12 cellular contexts compared by ENCODE assay signal in genomic region chr19:17447704-17448189, GRCh38. TPM values are rescaled to one million over a fixed set of nuclear protein-coding genes. Genes with fewer than 3 reads are reported as not detected.
DNase-seq lines count a peak whose midpoint lies in the region; ATAC-seq and TF ChIP-seq lines count a peak whose summit lies in the region.
"Had no signal": no experiment of that assay in that cellular context is flagged by ENCODE, and none has a peak within 500 bp of the region (broad histone marks: within the 10 kb centered on the region; RNA-seq: fewer than 3 reads in every experiment).

No MANE protein-coding gene starts in this region.

- H3K36me3 ChIP-seq in iPS-20b (ENCODE audit: insufficient read depth, low read depth, low read length) (no peaks in the 10 kb centered on the region), stomach (no peaks in the 10 kb centered on the region)

- ATAC-seq in activated T-cell treated with anti-CD3 and anti-CD28 coated beads, Interleukin-2, amount 50 U/mL, for 72 hours (replicated peaks in 1 of 2) = no peak
- ATAC-seq in WTC11 = no peak
- ATAC-seq in GM18505 (IDR thresholded peaks at IDR 0.05; ENCODE audit: unreplicated experiment) = no peak
- ATAC-seq in HG02840 (IDR thresholded peaks at IDR 0.05; ENCODE audit: low FRiP score, unreplicated experiment) = no peak
- no peak for ATAC-seq in HG02610 (IDR thresholded peaks at IDR 0.05; ENCODE audit: unreplicated experiment)

- intact Hi-C loops in stomach (cut with DNase I; ENCODE audit: low total_unique reads) = no loop called here

- TF ChIP-seq EP300 in stomach (IDR thresholded peaks at IDR 0.05) = no peak

- H3K9me3 Mint-ChIP-seq in activated T-cell treated with anti-CD3 and anti-CD28 coated beads, Interleukin-2, amount 50 U/mL, for 72 hours = peaks cover 0 to 3% of the 10 kb centered on the region in 2 donors
- peaks cover 3% of the 10 kb centered on the region for H3K9me3 Mint-ChIP-seq in WTC11

- no peak overlapping the region for H3K27ac ChIP-seq in iPS-20b (ENCODE audit: low read length)
- H3K27ac ChIP-seq in stomach = peak overlapping the region in 1 of 5 donors; percentile 42

- DNase-seq in activated T-cell treated with anti-CD3 and anti-CD28 coated beads, Interleukin-2, amount 50 U/mL, for 72 hours = no peak
- no peak for DNase-seq in activated T-cell treated with anti-CD3 and anti-CD28 coated beads, Interleukin-2, amount 50 U/mL, for 1 hour
- DNase-seq in WTC11 (ENCODE audit: low spot score) (no peak), stomach (peak; percentile 31)
- DNase-seq: activated effector memory CD4-positive, alpha-beta T cell treated with Interleukin-2 at 50 U/mL for 16 hours; NCI-H446 treated with DMSO at 0.1 percent for 48 hours had no signal

- H3K4me3 ChIP-seq in iPS-20b (ENCODE audit: low read length) (peak overlapping the region; percentile 67), stomach (peak overlapping the region; percentile 50 to 57 (median 54))
- H3K4me3 ChIP-seq: GM12878 had no signal

- peaks cover 16% of the 10 kb centered on the region for H3K4me1 Mint-ChIP-seq in activated T-cell treated with anti-CD3 and anti-CD28 coated beads, Interleukin-2, amount 50 U/mL, for 72 hours (ENCODE audit: low read depth)
- H3K4me1 Mint-ChIP-seq in WTC11 = peaks cover 3% of the 10 kb centered on the region; the same call in 1 of the 2 replicates

- peaks cover 16% of the 10 kb centered on the region for H3K27me3 Mint-ChIP-seq in activated T-cell treated with anti-CD3 and anti-CD28 coated beads, Interleukin-2, amount 50 U/mL, for 72 hours (ENCODE audit: low read depth)
- peaks cover 20% of the 10 kb centered on the region for H3K27me3 Mint-ChIP-seq in WTC11 (ENCODE audit: low read depth)

- H3K4me3 Mint-ChIP-seq in activated T-cell treated with anti-CD3 and anti-CD28 coated beads, Interleukin-2, amount 50 U/mL, for 72 hours = peak overlapping the region; percentile 36 to 55
- peak overlapping the region; percentile 70 for H3K4me3 Mint-ChIP-seq in WTC11

- H3K4me1 ChIP-seq in iPS-20b (ENCODE audit: insufficient read depth, low read length) = no peaks in the 10 kb centered on the region
- peaks cover 9 to 15% (median 14%) of the 10 kb centered on the region in 4 donors for H3K4me1 ChIP-seq in stomach

- CTCF ChIA-PET in WTC11 (lab: Charles Lee) = interaction anchor here (0.6 to 2.2 kb wide), 16 partner anchors 10 to 542 kb away, joined by 3 to 14 read pairs (median 6); partner anchors contain the start of genes MVB12A and SLC27A1

- POLR2A ChIA-PET in WTC11 (lab: Charles Lee) = no interaction called here

- H3K9ac ChIP-seq in iPS-20b (ENCODE audit: low read depth, low read length) = peak overlapping the region; percentile 53; the same call in 1 of the 2 replicates

- 15 to 31% (median 19%) methylated on average over 5 to 9 of the region's 9 CpGs for WGBS in stomach, 5 donors

- H3K9me3 ChIP-seq in iPS-20b (ENCODE audit: insufficient read depth, low read depth, low read length) (no peaks in the 10 kb centered on the region), stomach (no peaks in the 10 kb centered on the region)

- TF ChIP-seq CTCF in WTC11 (IDR thresholded peaks at IDR 0.05) (no peak), stomach (IDR thresholded peaks at IDR 0.05) (no peak)

- peaks cover 44% of the 10 kb centered on the region for H3K27me3 ChIP-seq in iPS-20b (ENCODE audit: insufficient read depth, low read length)
- H3K27me3 ChIP-seq in stomach = peaks cover 0 to 38% (median 5%) of the 10 kb centered on the region in 3 donors

- H3K36me3 Mint-ChIP-seq in activated T-cell treated with anti-CD3 and anti-CD28 coated beads, Interleukin-2, amount 50 U/mL, for 72 hours (ENCODE audit: insufficient read depth in 2 of 2) = peaks cover 2 to 3% of the 10 kb centered on the region in 2 donors
- H3K36me3 Mint-ChIP-seq in WTC11 = no peaks in the 10 kb centered on the region

- no peak overlapping the region for H3K27ac Mint-ChIP-seq in activated T-cell treated with anti-CD3 and anti-CD28 coated beads, Interleukin-2, amount 50 U/mL, for 72 hours
- no peak overlapping the region for H3K27ac Mint-ChIP-seq in WTC11

- TF ChIP-seq POLR2A in stomach (IDR thresholded peaks at IDR 0.05) (no peak), GM18505 (IDR thresholded peaks at IDR 0.05; ENCODE audit: borderline replicate concordance, extremely low read depth, insufficient read depth, insufficient read length) (no peak)

TF ChIP-seq in WTC11, 78 proteins besides CTCF, POLR2A, EP300 and RAD21:
- TF ChIP-seq EMX1 (CRISPR knock-in tag; IDR thresholded peaks at IDR 0.05) = no peak
- TF ChIP-seq NFATC4 (CRISPR knock-in tag; IDR thresholded peaks at IDR 0.05) = 0 out of 2 replicates have a peak, but pooled peaks have one; percentile 13
- TF ChIP-seq TEAD4 (CRISPR knock-in tag; IDR thresholded peaks at IDR 0.05) = no peak
- TF ChIP-seq ERG (CRISPR knock-in tag; IDR thresholded peaks at IDR 0.05) = no peak

RNA-seq across cellular contexts. Expression of gene TMEM221, which starts 0.7 kb away (rescaled TPM):
- total RNA-seq in activated T-cell treated with anti-CD3 and anti-CD28 coated beads, Interleukin-2, amount 50 U/mL, for 72 hours = not detected
- total RNA-seq in WTC11 (2021) = 1.2 to 2.9 TPM (median 2.3 TPM) in 3 replicates
- not detected for total RNA-seq in stomach
- under 1 TPM in 1 of 3 donors, not detected in 2; 0.20 TPM for polyA plus RNA-seq in stomach
- total RNA-seq: GM12878; T-helper 1 cell treated with Interleukin-12 subunit alpha and Interleukin-12 subunit beta and Interleukin-4 antibody, amounts not matched to agents 30 ng/mL and 1 ng/mL, for 36 hours had no signal

RNA-seq across cellular contexts. Expression of gene NXNL1, which starts 13.0 kb away (rescaled TPM):
- total RNA-seq in activated T-cell treated with anti-CD3 and anti-CD28 coated beads, Interleukin-2, amount 50 U/mL, for 72 hours = not detected
- total RNA-seq in WTC11 (2021) (not detected in 3 replicates), stomach (under 1 TPM in 1 of 5 donors, not detected in 4; 0.92 TPM)
- polyA plus RNA-seq in stomach = not detected
- total RNA-seq: GM12878; T-helper 1 cell treated with Interleukin-12 subunit alpha and Interleukin-12 subunit beta and Interleukin-4 antibody, amounts not matched to agents 30 ng/mL and 1 ng/mL, for 36 hours had no signal
- polyA plus RNA-seq: GM12878 had no signal

RNA-seq across cellular contexts. Expression of gene SLC27A1, which starts 22.6 kb away (rescaled TPM):
- 1 to 10 TPM; 3.5 to 4.4 TPM for total RNA-seq in activated T-cell treated with anti-CD3 and anti-CD28 coated beads, Interleukin-2, amount 50 U/mL, for 72 hours
- total RNA-seq in WTC11 (2021) (8.6 to 12.1 TPM (median 10.1 TPM) in 3 replicates), stomach (100 to 1,000 TPM in 1 of 5 donors, 10 to 100 TPM in 3, 1 to 10 TPM in 1; 5.5 to 116 (median 43.8) TPM)
- polyA plus RNA-seq in stomach = 10 to 100 TPM in 1 of 3 donors, 1 to 10 TPM in 2; 4.0 to 12.7 (median 9.0) TPM

RNA-seq across cellular contexts. Expression of gene MVB12A, which starts 27.9 kb away (rescaled TPM):
- total RNA-seq in activated T-cell treated with anti-CD3 and anti-CD28 coated beads, Interleukin-2, amount 50 U/mL, for 72 hours = 10 to 100 TPM; 32.4 to 38.4 TPM
- 58.7 to 78.6 TPM (median 70.8 TPM) in 3 replicates for total RNA-seq in WTC11 (2021)
- 10 to 100 TPM in 4 of 5 donors, 1 to 10 TPM in 1; 9.9 to 76.3 (median 44.0) TPM for total RNA-seq in stomach
- 10 to 100 TPM; 63.7 to 67.0 (median 66.0) TPM for polyA plus RNA-seq in stomach

RNA-seq across cellular contexts. Expression of gene BST2, which starts 42.3 kb away (rescaled TPM):
- 10 to 100 TPM; 40.9 to 75.0 TPM for total RNA-seq in activated T-cell treated with anti-CD3 and anti-CD28 coated beads, Interleukin-2, amount 50 U/mL, for 72 hours
- total RNA-seq in WTC11 (2021) (22.8 to 67.7 TPM (median 61.1 TPM) in 3 replicates), stomach (100 to 1,000 TPM in 2 of 5 donors, 10 to 100 TPM in 2, 1 to 10 TPM in 1; 6.4 to 182 (median 38.4) TPM)
- 10 to 100 TPM; 34.4 to 68.0 (median 59.1) TPM for polyA plus RNA-seq in stomach
